In the genomic region with DNA sequence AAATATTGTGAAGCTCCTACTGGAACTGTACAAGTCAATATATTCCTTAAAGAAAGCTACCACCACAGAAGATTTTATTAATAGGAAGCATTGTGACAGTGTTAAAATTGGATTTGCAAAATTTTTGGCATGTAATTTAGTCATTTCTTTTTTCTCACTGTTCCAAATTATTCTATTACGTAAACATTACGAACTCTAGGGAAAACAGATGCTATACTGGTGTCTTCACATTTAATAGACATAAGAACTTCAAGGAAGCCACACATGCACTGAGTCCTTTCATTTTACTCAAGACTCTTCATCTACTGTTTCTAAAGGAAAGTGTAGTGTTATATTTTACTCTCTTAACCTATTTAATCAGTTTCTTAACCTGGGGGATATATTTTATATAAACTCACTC, we compare ENCODE assay signal across 16 cellular contexts.
DNase-seq lines count a peak whose midpoint lies in the region; ATAC-seq, FAIRE-seq and TF ChIP-seq lines count a peak whose summit lies in the region.
"Had no signal": no experiment of that assay in that cellular context is flagged by ENCODE, and none has a peak within 500 bp of the region (broad histone marks: within the 10 kb centered on the region; RNA-seq: fewer than 3 reads in every experiment).

No MANE protein-coding gene starts in this region.

- no TSS peak for BruUV-seq in A673 (replicated peaks; lab: Mats Ljungman, UMichigan)
- no TSS peak for BruUV-seq in endothelial cell of umbilical vein (replicated peaks; lab: Mats Ljungman, UMichigan)

- H3K4me1 ChIP-seq in A673 (ENCODE audit: insufficient read depth, low read length, poor library complexity, severe bottlenecking) (peaks cover 43% of the 10 kb centered on the region), endothelial cell of umbilical vein (ENCODE audit: control insufficient read depth, extremely low read depth, insufficient read depth, low read length) (peaks cover 7% of the 10 kb centered on the region), mesenchymal stem cell (ENCODE audit: control insufficient read depth, insufficient read depth, low read depth, low read length) (no peaks in the 10 kb centered on the region)
- H3K4me1 ChIP-seq: A549, BLaER1, Caco-2 had no signal

- no peak overlapping the region for H3K4me3 ChIP-seq in A673 (ENCODE audit: low read depth, low read length, poor library complexity, severe bottlenecking)
- no peak overlapping the region for H3K4me3 ChIP-seq in AG10803 (ENCODE audit: low read length)
- H3K4me3 ChIP-seq in endothelial cell of umbilical vein (replicated peaks in 1 of 3; ENCODE audit: insufficient read depth in 1 of 3, low read depth in 1 of 3, low read length in 3 of 3) = no peak overlapping the region
- H3K4me3 ChIP-seq in mesenchymal stem cell (ENCODE audit: insufficient read depth in 1 of 2, low read depth in 1 of 2, low read length in 2 of 2) = no peak overlapping the region
- H3K4me3 ChIP-seq: A549, BLaER1, GM23248 had no signal

- no peaks in the 10 kb centered on the region for H3K79me2 ChIP-seq in endothelial cell of umbilical vein (ENCODE audit: control insufficient read depth, insufficient read depth, low read length)

- intact Hi-C loops in A673 (cut with micrococcal nuclease; ENCODE audit: unreplicated experiment) (no loop called here), endothelial cell of umbilical vein (cut with micrococcal nuclease) (no loop called here)

- H3K9me1 ChIP-seq in endothelial cell of umbilical vein (replicated peaks; ENCODE audit: control insufficient read depth, extremely low read depth, insufficient read depth, low read length) = no peaks in the 10 kb centered on the region

- no peak overlapping the region for H2BK15ac ChIP-seq in mesenchymal stem cell (ENCODE audit: low read depth, poor library complexity, severe bottlenecking)

- WGBS in mesenchymal stem cell = no CpG with 5 or more reads among the region's 2 CpGs

- CTCF ChIA-PET in A673 (lab: Charles Lee) = no interaction called here
- CTCF ChIA-PET in endothelial cell of umbilical vein (lab: Charles Lee) = no interaction called here

- no peak overlapping the region for H3K18ac ChIP-seq in mesenchymal stem cell (ENCODE audit: low read depth in 1 of 2, low read length in 2 of 2)

- no peaks in the 10 kb centered on the region for H4K20me1 ChIP-seq in endothelial cell of umbilical vein (replicated peaks; ENCODE audit: control insufficient read depth, extremely low read depth, insufficient read depth, low read length)
- H4K20me1 ChIP-seq: BLaER1 had no signal

- no peak overlapping the region for H3K14ac ChIP-seq in mesenchymal stem cell (ENCODE audit: low read length in 2 of 2)

- H3K36me3 ChIP-seq in A673 (ENCODE audit: insufficient read depth, low read length, poor library complexity, severe bottlenecking) (peaks cover 52% of the 10 kb centered on the region), endothelial cell of umbilical vein (ENCODE audit: control insufficient read depth in 2 of 2, extremely low read depth in 1 of 2, insufficient read depth in 2 of 2, low read length in 2 of 2) (no peaks in the 10 kb centered on the region), mesenchymal stem cell (ENCODE audit: control insufficient read depth in 1 of 2, insufficient read depth in 2 of 2, low read depth in 1 of 2, low read length in 2 of 2) (peaks cover 0 to 23% of the 10 kb centered on the region in 2 experiments)
- H3K36me3 ChIP-seq: BLaER1 had no signal

- no peak overlapping the region for H2BK12ac ChIP-seq in mesenchymal stem cell (ENCODE audit: low read length in 2 of 2)

- TF ChIP-seq CTCF in A673 (conservative IDR thresholded peaks at IDR 0.05; ENCODE audit: low read depth, low read length) (no peak), AG10803 (conservative IDR thresholded peaks at IDR 0.05; ENCODE audit: low read length) (no peak), endothelial cell of umbilical vein (IDR thresholded peaks at IDR 0.05; ENCODE audit: extremely low read depth in 1 of 2, insufficient read depth in 1 of 2, low read depth in 1 of 2, low read length in 2 of 2) (no peak), omental fat pad (IDR thresholded peaks at IDR 0.05) (no peak)

- no peak overlapping the region for H3K4ac ChIP-seq in mesenchymal stem cell (ENCODE audit: low read depth in 1 of 2, low read length in 2 of 2)

- H3K4me2 ChIP-seq in endothelial cell of umbilical vein (ENCODE audit: insufficient read depth, low read length) (no peak overlapping the region), mesenchymal stem cell (ENCODE audit: low read length, poor library complexity, severe bottlenecking) (no peak overlapping the region)
- H3K4me2 ChIP-seq: A549, BLaER1 had no signal

- no peak overlapping the region for H2BK5ac ChIP-seq in mesenchymal stem cell (ENCODE audit: low read depth, low read length, poor library complexity, severe bottlenecking)

- peak; percentile 15 for FAIRE-seq in endothelial cell of umbilical vein (lab: Jason Lieb, UNC)
- FAIRE-seq: A549, H54 had no signal

- no peak for TF ChIP-seq POLR2A in endothelial cell of umbilical vein (IDR thresholded peaks at IDR 0.05; ENCODE audit: low read depth, low read length)

- no peak overlapping the region for H2AFZ ChIP-seq in endothelial cell of umbilical vein (ENCODE audit: low read depth, low read length)
- no peak overlapping the region for H2AFZ ChIP-seq in mesenchymal stem cell (ENCODE audit: low read depth, low read length)
- H2AFZ ChIP-seq: GM23248 had no signal

- H3K9ac ChIP-seq in endothelial cell of umbilical vein (replicated peaks; ENCODE audit: extremely low read depth, insufficient read depth, low read length) (no peak overlapping the region), mesenchymal stem cell (ENCODE audit: low read length) (peak overlapping the region; percentile 22)
- H3K9ac ChIP-seq: BLaER1, GM23248 had no signal

- dilution Hi-C loops in endothelial cell of umbilical vein (cut with MboI; ENCODE audit: extremely low pct_ligation_motif_present, low sequenced_read_pairs) = no loop called here

- ATAC-seq in omental fat pad (ENCODE audit: low FRiP score) = no peak
- ATAC-seq: A549, HCT116 had no signal

- H3K79me1 ChIP-seq in mesenchymal stem cell (replicated peaks; ENCODE audit: low read length, poor library complexity, severe bottlenecking) = no peaks in the 10 kb centered on the region

- H2AK5ac ChIP-seq in mesenchymal stem cell (ENCODE audit: low read length, severe bottlenecking) = no peak overlapping the region

- H2BK120ac ChIP-seq in mesenchymal stem cell (ENCODE audit: low read depth, low read length) = no peak overlapping the region

- no peaks in the 10 kb centered on the region for H3K27me3 ChIP-seq in A673 (replicated peaks; ENCODE audit: insufficient read depth, low read depth, low read length, poor library complexity)
- H3K27me3 ChIP-seq in endothelial cell of umbilical vein (ENCODE audit: control insufficient read depth in 2 of 2, insufficient read depth in 2 of 2, low read length in 2 of 2) = no peaks in the 10 kb centered on the region
- no peaks in the 10 kb centered on the region for H3K27me3 ChIP-seq in mesenchymal stem cell (ENCODE audit: control insufficient read depth in 1 of 2, insufficient read depth in 1 of 2, low read length in 2 of 2)
- H3K27me3 ChIP-seq: BLaER1 had no signal

- no peak overlapping the region for H4K8ac ChIP-seq in mesenchymal stem cell (ENCODE audit: low read length)

- no peaks in the 10 kb centered on the region for H3K9me3 ChIP-seq in A673 (ENCODE audit: low read depth, low read length, poor library complexity, severe bottlenecking)
- H3K9me3 ChIP-seq in endothelial cell of umbilical vein (replicated peaks; ENCODE audit: control insufficient read depth, insufficient read depth, low read length) = no peaks in the 10 kb centered on the region
- no peaks in the 10 kb centered on the region for H3K9me3 ChIP-seq in mesenchymal stem cell (ENCODE audit: control insufficient read depth, low read length)
- H3K9me3 ChIP-seq: A549, BLaER1, Caco-2 had no signal

- no peak overlapping the region for H3K23ac ChIP-seq in mesenchymal stem cell (ENCODE audit: low read length in 2 of 2)

- H4K91ac ChIP-seq in mesenchymal stem cell (ENCODE audit: low read length) = no peak overlapping the region

- DNase-seq in A673 (ENCODE audit: low spot score) (peak; percentile 67), AG10803 (ENCODE audit: low read depth) (peak; percentile 54), endothelial cell of umbilical vein (ENCODE audit: low read depth, low spot score) (no peak), mesenchymal stem cell (no peak), cerebellar cortex (ENCODE audit: low spot score) (no peak), omental fat pad (ENCODE audit: low spot score) (no peak)
- DNase-seq: AML-193; Caco-2; CD8-positive, alpha-beta memory T cell; DMS53; GM23248 had no signal

- POLR2A ChIA-PET in A673 (lab: Charles Lee; ENCODE audit: low non-redundant PET) = no interaction called here
- POLR2A ChIA-PET in endothelial cell of umbilical vein (lab: Charles Lee) = no interaction called here

- peak overlapping the region; percentile 61 for H3K27ac ChIP-seq in A673 (ENCODE audit: low read depth, low read length, poor library complexity, severe bottlenecking)
- H3K27ac ChIP-seq in endothelial cell of umbilical vein (ENCODE audit: insufficient read depth, low read depth, low read length) = no peak overlapping the region
- no peak overlapping the region for H3K27ac ChIP-seq in mesenchymal stem cell (ENCODE audit: low read length, poor library complexity, severe bottlenecking)
- H3K27ac ChIP-seq: A549, BLaER1, GM23248, HL-60 had no signal

TF ChIP-seq in endothelial cell of umbilical vein, 7 proteins besides CTCF, POLR2A, EP300 and RAD21:
- TF ChIP-seq JUN (IDR thresholded peaks at IDR 0.05; ENCODE audit: borderline replicate concordance, insufficient read depth, insufficient read length, low read depth) (no peak), MYC (IDR thresholded peaks at IDR 0.05; ENCODE audit: low read depth, low read length) (no peak), FOS (IDR thresholded peaks at IDR 0.05; ENCODE audit: borderline replicate concordance, insufficient read depth, low read length) (no peak), GATA2 (IDR thresholded peaks at IDR 0.05; ENCODE audit: insufficient read depth, insufficient read length, low read depth, low read length) (no peak), POLR2AphosphoS5 (IDR thresholded peaks at IDR 0.05; ENCODE audit: insufficient read depth, low read depth, low read length) (no peak), EZH2 (IDR thresholded peaks at IDR 0.05; ENCODE audit: borderline replicate concordance, low read depth, low read length, severe bottlenecking) (no peak), MAX (IDR thresholded peaks at IDR 0.05; ENCODE audit: insufficient read depth, insufficient read length) (no peak)
TF ChIP-seq in endothelial cell of umbilical vein: peak in this region for 0.

Comparison
In these comparisons a context has a peak if more than half of its experiments do, and no peak if none do; other contexts are left out.
1. DNase-seq: peak in A673 (single experiment) and AG10803 (single experiment); none in endothelial cell of umbilical vein (single experiment), mesenchymal stem cell (single experiment), cerebellar cortex (single experiment) and omental fat pad (single experiment).